In the genomic region with DNA sequence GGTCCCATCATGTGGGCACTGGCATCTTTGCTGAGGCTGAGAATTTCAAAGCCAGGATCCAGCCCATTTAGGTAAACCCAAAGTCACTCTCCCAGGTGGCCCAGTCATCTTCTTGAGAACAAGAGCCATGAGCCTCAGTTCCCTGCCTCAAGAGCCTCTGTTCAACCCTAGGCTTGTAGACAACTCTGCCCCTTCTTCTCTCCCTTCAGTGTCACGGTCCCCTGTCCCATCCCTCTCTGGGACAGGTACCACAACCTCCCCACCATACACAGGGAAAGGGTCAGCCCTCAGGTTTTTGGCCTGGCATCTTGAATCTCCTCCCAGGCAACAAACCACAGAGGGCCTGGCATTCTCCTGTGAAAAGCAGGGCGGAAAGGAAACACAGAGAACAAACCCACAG, we compare ENCODE assay signal across 7 cellular contexts. TPM values are rescaled to one million over a fixed set of nuclear protein-coding genes. Genes with fewer than 3 reads are reported as not detected.
"Had no signal": no experiment of that assay in that cellular context is flagged by ENCODE, and none has a peak within 500 bp of the region (broad histone marks: within the 10 kb centered on the region; RNA-seq: fewer than 3 reads in every experiment).

No MANE protein-coding gene starts in this region.

RNA-seq across cellular contexts. Expression of a gene that starts 18.1 kb away (rescaled TPM):
- total RNA-seq: GM23248, GM23338, H1, H4, H7, H9, HFFc6 had no signal

RNA-seq across cellular contexts. Expression of a gene that starts 41.9 kb away (rescaled TPM):
- total RNA-seq: GM23248, H4, H7, H9, HFFc6 had no signal
